ENCODE assay signal across 8 cellular contexts in the genomic region with DNA sequence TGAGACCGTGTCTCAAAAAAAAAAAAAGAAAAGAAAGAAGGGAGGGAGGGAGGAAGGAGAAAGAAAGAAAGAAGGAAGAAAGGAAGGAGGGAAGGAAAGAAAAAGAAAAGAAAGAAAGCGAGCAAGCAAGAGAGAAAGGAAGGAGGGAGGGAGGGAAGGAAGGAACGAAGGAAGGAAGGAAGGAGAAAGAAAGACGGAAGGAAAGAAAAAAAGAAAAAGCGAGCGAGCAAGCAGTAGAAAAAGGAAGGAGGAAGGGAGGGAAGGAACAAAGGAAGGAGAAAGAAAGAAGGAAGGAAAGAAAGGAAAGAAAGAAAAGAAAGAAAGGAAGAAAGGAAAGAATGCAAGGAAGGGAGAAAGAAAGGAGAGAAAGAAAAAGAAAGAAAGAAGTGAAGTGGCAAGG.
"Had no signal": no experiment of that assay in that cellular context is flagged by ENCODE, and none has a peak within 500 bp of the region (broad histone marks: within the 10 kb centered on the region; RNA-seq: fewer than 3 reads in every experiment).

No MANE protein-coding gene starts in this region.

- ATAC-seq: GM12878 had no signal

- DNase-seq: GDM1, GF-D8 had no signal

- H3K4me3 ChIP-seq: GM12878 had no signal

- FAIRE-seq: G401.6, GM12878, GM12891, GM12892, GM18507, GM19239 had no signal
